In the genomic region with DNA sequence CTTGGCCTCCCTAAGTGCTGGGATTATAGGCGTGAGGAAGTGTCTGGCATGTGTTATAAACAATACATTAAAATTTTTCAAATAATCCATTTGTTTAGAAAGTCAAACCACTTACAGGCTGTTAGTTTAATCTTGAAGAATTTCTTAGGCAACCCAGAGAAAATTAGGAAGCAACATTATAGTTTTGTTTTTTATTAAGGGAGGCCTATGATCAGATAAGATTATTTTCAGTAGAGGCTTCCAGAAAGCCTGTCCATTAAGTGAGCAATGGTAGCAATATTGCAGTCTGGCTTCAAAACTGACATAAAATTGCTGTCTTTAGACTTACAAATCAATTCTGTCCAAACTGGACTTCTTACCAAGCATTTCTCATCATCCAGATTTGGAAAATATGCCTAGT, we compare ENCODE assay signal across 27 cellular contexts. TPM values are rescaled to one million over a fixed set of nuclear protein-coding genes. Genes with fewer than 3 reads are reported as not detected.
A peak's percentile ranks its signal among the peaks of the same experiment; 100 is the strongest.
DNase-seq lines count a peak whose midpoint lies in the region; ATAC-seq and TF ChIP-seq lines count a peak whose summit lies in the region.
"Had no signal": no experiment of that assay in that cellular context is flagged by ENCODE, and none has a peak within 500 bp of the region (broad histone marks: within the 10 kb centered on the region; RNA-seq: fewer than 3 reads in every experiment).

No MANE protein-coding gene starts in this region.

- DNase-seq in SK-N-SH (no peak), T-helper 17 cell (no peak), memory B cell (ENCODE audit: low spot score in 2 of 2) (no peak), amniotic stem cell (lab: John Stamatoyannopoulos, UW) (no peak), activated gamma-delta T cell (lab: John Stamatoyannopoulos, UW) (no peak)
- no peak for DNase-seq in stimulated activated effector memory CD8-positive, alpha-beta T cell treated with anti-CD3 and anti-CD28 coated beads, Interleukin-12 subunit alpha, Interleukin-12 subunit beta, amount 100 ng/mL, for 72 hours (ENCODE audit: low spot score in 2 of 2)
- DNase-seq: BE2C, Calu3, DMS79 treated with DMSO at 0.1 percent for 48 hours, NCI-H1092, NCI-H1417 treated with DMSO at 0.1 percent for 48 hours, NCI-H1694 treated with DMSO at 0.1 percent for 48 hours, NCI-H2081, NCI-H2171 treated with DMSO at 0.1 percent for 48 hours, NCI-H526, NCI-H82, PC-9, SJCRH30 had no signal

- no peak overlapping the region for H2AFZ ChIP-seq in SK-N-SH (ENCODE audit: low read depth)
- H2AFZ ChIP-seq: PC-9 had no signal

- no peak overlapping the region for H3K4me2 ChIP-seq in SK-N-SH
- H3K4me2 ChIP-seq: KMS-11, PC-9 had no signal

- no peaks in the 10 kb centered on the region for H4K20me1 ChIP-seq in SK-N-SH (ENCODE audit: insufficient read depth)

- H3F3A ChIP-seq in SK-N-SH (replicated peaks; ENCODE audit: insufficient read depth) = no peaks in the 10 kb centered on the region

- ATAC-seq in SK-N-SH treated with all-trans-retinoic acid at 6 μM for 48 hours = no peak; the same call in 2 of the 3 replicates
- no peak for ATAC-seq in T-helper 17 cell
- no peak for ATAC-seq in memory B cell (ENCODE audit: low read depth)
- no peak for ATAC-seq in stimulated activated effector memory CD8-positive, alpha-beta T cell treated with anti-CD3 and anti-CD28 coated beads, Interleukin-12 subunit alpha, Interleukin-12 subunit beta, amount 100 ng/mL, for 72 hours
- no peak for ATAC-seq in GM21367 (IDR thresholded peaks at IDR 0.05; ENCODE audit: unreplicated experiment)
- ATAC-seq: HCT116, Right ventricle myocardium inferior had no signal

- H3K9me3 Mint-ChIP-seq in memory B cell = no peaks in the 10 kb centered on the region
- H3K9me3 Mint-ChIP-seq in stimulated activated effector memory CD8-positive, alpha-beta T cell treated with anti-CD3 and anti-CD28 coated beads, Interleukin-12 subunit alpha, Interleukin-12 subunit beta, amount 100 ng/mL, for 72 hours = no peaks in the 10 kb centered on the region
- H3K9me3 Mint-ChIP-seq: CD14-positive monocyte, IgD-negative memory B cell had no signal

- H3K4me3 Mint-ChIP-seq in T-helper 17 cell = no peak overlapping the region
- H3K4me3 Mint-ChIP-seq in memory B cell = no peak overlapping the region
- H3K4me3 Mint-ChIP-seq in stimulated activated effector memory CD8-positive, alpha-beta T cell treated with anti-CD3 and anti-CD28 coated beads, Interleukin-12 subunit alpha, Interleukin-12 subunit beta, amount 100 ng/mL, for 72 hours = no peak overlapping the region
- H3K4me3 Mint-ChIP-seq: CD14-positive monocyte, IgD-negative memory B cell had no signal

- H3K27ac ChIP-seq in SK-N-SH (ENCODE audit: low read depth in 2 of 2, low read length in 1 of 2) = no peak overlapping the region
- H3K27ac ChIP-seq: 22Rv1, HL-60, KMS-11, PC-9, SJCRH30 had no signal

- no peak for TF ChIP-seq EP300 in SK-N-SH (IDR thresholded peaks at IDR 0.05; ENCODE audit: borderline replicate concordance in 1 of 2, low read depth in 1 of 2, low read length in 1 of 2)

- H3K36me3 ChIP-seq in SK-N-SH (replicated peaks in 1 of 2; ENCODE audit: control insufficient read depth in 1 of 2, insufficient read depth in 2 of 2, low read length in 1 of 2) = peaks cover 3 to 6% of the 10 kb centered on the region in 2 experiments
- H3K36me3 ChIP-seq: BE2C, SJCRH30 had no signal

- POLR2A ChIA-PET in SK-N-SH (lab: Yijun Ruan, JAX) = no interaction called here

- H3K9ac ChIP-seq in SK-N-SH = no peak overlapping the region
- H3K9ac ChIP-seq: KMS-11 had no signal

- H3K9me2 ChIP-seq in SK-N-SH = no peaks in the 10 kb centered on the region

- H3K4me1 Mint-ChIP-seq in T-helper 17 cell (peaks cover 21% of the 10 kb centered on the region), memory B cell (peaks cover 22% of the 10 kb centered on the region)
- peaks cover 25% of the 10 kb centered on the region for H3K4me1 Mint-ChIP-seq in stimulated activated effector memory CD8-positive, alpha-beta T cell treated with anti-CD3 and anti-CD28 coated beads, Interleukin-12 subunit alpha, Interleukin-12 subunit beta, amount 100 ng/mL, for 72 hours

- TF ChIP-seq CTCF in SK-N-SH (IDR thresholded peaks at IDR 0.05) = no peak

- H3K9me3 ChIP-seq in SK-N-SH (no peaks in the 10 kb centered on the region), T-helper 17 cell (ENCODE audit: control insufficient read depth, low read length, poor library complexity, severe bottlenecking) (no peaks in the 10 kb centered on the region)
- H3K9me3 ChIP-seq: BE2C, SJCRH30 had no signal

- TF ChIP-seq RAD21 in SK-N-SH (IDR thresholded peaks at IDR 0.05; ENCODE audit: low read length) = no peak

- H3K27me3 Mint-ChIP-seq in T-helper 17 cell (no peaks in the 10 kb centered on the region), memory B cell (no peaks in the 10 kb centered on the region)
- H3K27me3 Mint-ChIP-seq: IgD-negative memory B cell had no signal

- no peaks in the 10 kb centered on the region for H3K27me3 ChIP-seq in SK-N-SH (ENCODE audit: insufficient read depth)
- H3K27me3 ChIP-seq: BE2C, SJCRH30 had no signal

- H3K27ac Mint-ChIP-seq in T-helper 17 cell = peak overlapping the region; percentile 69
- H3K27ac Mint-ChIP-seq in memory B cell = peak overlapping the region; percentile 88
- H3K27ac Mint-ChIP-seq in stimulated activated effector memory CD8-positive, alpha-beta T cell treated with anti-CD3 and anti-CD28 coated beads, Interleukin-12 subunit alpha, Interleukin-12 subunit beta, amount 100 ng/mL, for 72 hours = peak overlapping the region; percentile 58

- H3K4me3 ChIP-seq in SK-N-SH (ENCODE audit: low read depth in 2 of 2, low read length in 1 of 2) = no peak overlapping the region
- H3K4me3 ChIP-seq: PC-9, SJCRH30 had no signal

- H3K79me2 ChIP-seq in SK-N-SH (ENCODE audit: insufficient read depth) = no peaks in the 10 kb centered on the region

- CTCF ChIA-PET in SK-N-SH (lab: Yijun Ruan, JAX) = interaction anchor here (1.3 to 1.4 kb wide), 2 partner anchors 11 to 16 kb away, joined by 4 read pairs; no protein-coding TSS in a partner anchor

- H3K36me3 Mint-ChIP-seq in T-helper 17 cell (ENCODE audit: low read depth) = peaks cover 13% of the 10 kb centered on the region
- peaks cover 14% of the 10 kb centered on the region for H3K36me3 Mint-ChIP-seq in memory B cell
- peaks cover 80% of the 10 kb centered on the region for H3K36me3 Mint-ChIP-seq in stimulated activated effector memory CD8-positive, alpha-beta T cell treated with anti-CD3 and anti-CD28 coated beads, Interleukin-12 subunit alpha, Interleukin-12 subunit beta, amount 100 ng/mL, for 72 hours

- no peaks in the 10 kb centered on the region; a peak in 2 of 4 replicates for H3K4me1 ChIP-seq in SK-N-SH (ENCODE audit: control insufficient read depth in 1 of 2, insufficient read depth in 2 of 2, low read depth in 1 of 2, low read length in 1 of 2)
- H3K4me1 ChIP-seq: SJCRH30 had no signal

- WGBS in SK-N-SH (ENCODE audit: low lambda C conversion rate) = 93% methylated on average over 1 of the region's 1 CpG

TF ChIP-seq in SK-N-SH treated with all-trans-retinoic acid at 6 μM for 48 hours, 23 proteins besides CTCF, POLR2A, EP300 and RAD21:
- peak; percentile 88 for TF ChIP-seq ISL1 (CRISPR knock-in tag; IDR thresholded peaks at IDR 0.05)
- no peak for TF ChIP-seq CSDC2 (CRISPR knock-in tag; IDR thresholded peaks at IDR 0.05)

TF ChIP-seq in SK-N-SH, 30 proteins besides CTCF, POLR2A, EP300 and RAD21 (continues in another document):
- no peak for TF ChIP-seq RXRA (IDR thresholded peaks at IDR 0.05; ENCODE audit: borderline replicate concordance, low read depth)
- TF ChIP-seq YY1 (IDR thresholded peaks at IDR 0.05; ENCODE audit: low read depth) = no peak
- no peak for TF ChIP-seq GATA2 (CRISPR knock-in tag; IDR thresholded peaks at IDR 0.05)
- TF ChIP-seq RFX5 (IDR thresholded peaks at IDR 0.05; ENCODE audit: low read length) = no peak
- no peak for TF ChIP-seq NFIC (IDR thresholded peaks at IDR 0.05; ENCODE audit: borderline replicate concordance)
- TF ChIP-seq, protein P1, sequence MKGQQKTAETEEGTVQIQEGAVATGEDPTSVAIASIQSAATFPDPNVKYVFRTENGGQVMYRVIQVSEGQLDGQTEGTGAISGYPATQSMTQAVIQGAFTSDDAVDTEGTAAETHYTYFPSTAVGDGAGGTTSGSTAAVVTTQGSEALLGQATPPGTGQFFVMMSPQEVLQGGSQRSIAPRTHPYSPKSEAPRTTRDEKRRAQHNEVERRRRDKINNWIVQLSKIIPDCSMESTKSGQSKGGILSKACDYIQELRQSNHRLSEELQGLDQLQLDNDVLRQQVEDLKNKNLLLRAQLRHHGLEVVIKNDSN (IDR thresholded peaks at IDR 0.05; ENCODE audit: borderline replicate concordance, low read depth) = no peak
- TF ChIP-seq, protein P2, sequence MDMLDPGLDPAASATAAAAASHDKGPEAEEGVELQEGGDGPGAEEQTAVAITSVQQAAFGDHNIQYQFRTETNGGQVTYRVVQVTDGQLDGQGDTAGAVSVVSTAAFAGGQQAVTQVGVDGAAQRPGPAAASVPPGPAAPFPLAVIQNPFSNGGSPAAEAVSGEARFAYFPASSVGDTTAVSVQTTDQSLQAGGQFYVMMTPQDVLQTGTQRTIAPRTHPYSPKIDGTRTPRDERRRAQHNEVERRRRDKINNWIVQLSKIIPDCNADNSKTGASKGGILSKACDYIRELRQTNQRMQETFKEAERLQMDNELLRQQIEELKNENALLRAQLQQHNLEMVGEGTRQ (IDR thresholded peaks at IDR 0.05; ENCODE audit: borderline replicate concordance, low read depth, low read length) = no peak
- TF ChIP-seq GABPA (IDR thresholded peaks at IDR 0.05; ENCODE audit: low read depth) = no peak
- no peak for TF ChIP-seq POLR2AphosphoS5 (IDR thresholded peaks at IDR 0.05; ENCODE audit: low read depth, low read length)
- TF ChIP-seq SIN3A (IDR thresholded peaks at IDR 0.05; ENCODE audit: borderline replicate concordance, low read depth, low read length) = no peak
- no peak for TF ChIP-seq JUND (IDR thresholded peaks at IDR 0.05)
- TF ChIP-seq CHD2 (IDR thresholded peaks at IDR 0.05; ENCODE audit: low read length, partially characterized antibody) = no peak

RNA-seq across cellular contexts. Expression of a gene that starts 49.6 kb away (rescaled TPM):
- polyA plus RNA-seq in SK-N-SH (2012; rRNA removed) = 19.6 and 20.0 TPM in 2 replicates
- polyA plus RNA-seq in SK-N-SH (2012; cell fraction: cytosol; rRNA removed) = 27.8 and 35.8 TPM in 2 replicates
- 11.7 and 24.3 TPM in 2 replicates for polyA plus RNA-seq in SK-N-SH (2012; cell fraction: nucleus; rRNA removed)
- total RNA-seq in T-helper 17 cell = 100 to 1,000 TPM; 150 to 170 TPM
